1 cellular context compared by ENCODE assay signal in the genomic region with DNA sequence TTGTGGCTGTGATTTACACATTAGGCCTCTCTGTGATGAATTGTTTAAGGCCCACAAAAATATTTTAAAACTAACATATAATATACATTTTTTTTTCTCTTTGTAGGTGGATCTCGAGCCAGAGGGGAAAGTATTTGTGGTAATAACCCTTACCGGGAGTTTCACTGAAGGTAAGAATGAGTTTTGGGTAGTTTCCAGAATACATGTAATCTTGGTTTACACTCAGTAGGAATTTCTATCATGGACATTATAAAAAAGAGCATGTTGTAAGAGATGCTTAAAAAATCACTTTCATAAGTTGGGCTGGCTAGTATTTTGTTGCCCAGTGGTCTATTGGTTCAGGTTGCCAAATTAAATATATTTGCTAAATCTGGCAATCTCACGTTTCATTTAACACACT.
TF ChIP-seq lines count a peak whose summit lies in the region.

No MANE protein-coding gene starts in this region.

TF ChIP-seq in endothelial cell of umbilical vein, 7 proteins besides CTCF, POLR2A, EP300 and RAD21 (continued from another document):
- TF ChIP-seq EZH2 (IDR thresholded peaks at IDR 0.05; ENCODE audit: borderline replicate concordance, low read depth, low read length, severe bottlenecking): no peak
- no peak for TF ChIP-seq MYC (IDR thresholded peaks at IDR 0.05; ENCODE audit: low read depth, low read length)
- no peak for TF ChIP-seq GATA2 (IDR thresholded peaks at IDR 0.05; ENCODE audit: insufficient read depth, insufficient read length, low read depth, low read length)
- no peak for TF ChIP-seq JUN (IDR thresholded peaks at IDR 0.05; ENCODE audit: borderline replicate concordance, insufficient read depth, insufficient read length, low read depth)
